16 cellular contexts compared by ENCODE assay signal in the genomic region with DNA sequence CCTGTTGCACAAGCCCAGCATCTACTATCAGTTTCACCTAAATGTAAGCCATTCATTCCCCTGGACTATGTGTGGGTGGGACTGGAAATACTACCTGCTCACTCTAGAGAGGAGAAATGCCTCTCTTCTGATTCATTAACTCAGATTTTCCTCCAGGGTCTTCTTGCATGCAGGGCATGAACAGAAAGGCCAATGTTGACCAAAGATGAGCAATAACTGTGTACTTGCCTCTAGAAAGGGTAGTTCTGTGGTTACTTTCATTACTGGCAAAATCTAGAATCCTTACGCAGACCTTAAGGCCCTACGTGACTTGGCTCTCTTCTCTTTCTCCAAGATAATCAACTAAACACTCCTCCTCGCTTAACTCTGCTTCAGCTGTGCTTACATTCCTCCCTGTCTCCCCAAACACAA.
DNase-seq lines count a peak whose midpoint lies in the region; ATAC-seq, FAIRE-seq and TF ChIP-seq lines count a peak whose summit lies in the region.
"Had no signal": no experiment of that assay in that cellular context is flagged by ENCODE, and none has a peak within 500 bp of the region (broad histone marks: within the 10 kb centered on the region; RNA-seq: fewer than 3 reads in every experiment).

No MANE protein-coding gene starts in this region.

- intact Hi-C loops in PC-3 (cut with micrococcal nuclease) = no loop called here

- DNase-seq in A549 (ENCODE audit: low read depth in 1 of 2, low spot score in 1 of 2) (peak in 1 of 2 experiments; percentile 13), GM23248 (peak; percentile 20), PC-3 (peak; percentile 82), fibroblast of peridontal ligament (ENCODE audit: extremely low read depth) (peak; percentile 55), T-helper 1 cell (no peak), HT-29 (ENCODE audit: low spot score) (no peak), NCI-H146 (lab: John Stamatoyannopoulos, UW) (no peak), NCI-H1092 treated with DMSO at 0.1 percent for 48 hours (lab: John Stamatoyannopoulos, UW) (no peak)
- DNase-seq: Calu3; effector memory CD8-positive, alpha-beta T cell; hypothalamus; mesendoderm; NCI-H524 treated with DMSO at 0.1 percent for 48 hours; uterus had no signal

- H2AFZ ChIP-seq in GM23248 (no peak overlapping the region), PC-3 (ENCODE audit: low read length) (no peak overlapping the region)
- H2AFZ ChIP-seq: parathyroid adenoma had no signal

- H4K20me1 ChIP-seq in GM23248 (ENCODE audit: insufficient read depth) (no peaks in the 10 kb centered on the region), PC-3 (ENCODE audit: low read length) (no peaks in the 10 kb centered on the region)

- peak overlapping the region; percentile 46; the same call in 2 of the 3 replicates for H3K4me2 ChIP-seq in A549
- no peak overlapping the region for H3K4me2 ChIP-seq in GM23248 (ENCODE audit: unreplicated experiment)
- peak overlapping the region; percentile 10; the same call in 1 of the 2 replicates for H3K4me2 ChIP-seq in PC-3 (ENCODE audit: low read length)

- H3K27ac ChIP-seq in A549 (peak overlapping the region; percentile 44 to 69; a peak in 4 of 6 replicates), GM23248 (no peak overlapping the region), PC-3 (ENCODE audit: low read length) (peak overlapping the region; percentile 86)
- H3K27ac ChIP-seq: parathyroid adenoma, SJSA1 had no signal

- POLR2A ChIA-PET in A549 (lab: Yijun Ruan, JAX) = no interaction called here
- POLR2A ChIA-PET in PC-3 (lab: Charles Lee; ENCODE audit: unreplicated experiment) = no interaction called here

- CTCF ChIA-PET in A549 (lab: Yijun Ruan, JAX) (interaction anchor here (1.0 to 1.7 kb wide), 3 partner anchors 31 to 380 kb away, joined by 3 to 6 read pairs (median 5); no protein-coding TSS in a partner anchor), PC-3 (lab: Charles Lee) (no interaction called here)

- BruUV-seq in PC-3 (replicated peaks; lab: Mats Ljungman, UMichigan) = no TSS peak

- H3K9me3 ChIP-seq in A549 = no peaks in the 10 kb centered on the region
- H3K9me3 ChIP-seq in GM23248 (ENCODE audit: low read depth) = no peaks in the 10 kb centered on the region
- no peaks in the 10 kb centered on the region for H3K9me3 ChIP-seq in PC-3 (ENCODE audit: low read length)
- H3K9me3 ChIP-seq: SJSA1, uterus had no signal

- no peak for FAIRE-seq in A549 (lab: Jason Lieb, UNC)

- ATAC-seq in A549 (peak; percentile 24 to 61; a peak in 2 of 6 replicates), PC-3 (peak; percentile 93)
- ATAC-seq: effector memory CD8-positive, alpha-beta T cell had no signal

- H3K27me3 ChIP-seq in GM23248 (replicated peaks; ENCODE audit: insufficient read depth) (no peaks in the 10 kb centered on the region), PC-3 (ENCODE audit: low read length) (no peaks in the 10 kb centered on the region)
- H3K27me3 ChIP-seq: SJSA1, uterus had no signal

- TF ChIP-seq CTCF in A549 (IDR thresholded peaks at IDR 0.05) (no peak), PC-3 (conservative IDR thresholded peaks at IDR 0.05; ENCODE audit: low read depth, low read length) (no peak)

- H3K4me1 ChIP-seq in A549 (peaks cover 32% of the 10 kb centered on the region), GM23248 (ENCODE audit: insufficient read depth) (peaks cover 15% of the 10 kb centered on the region), PC-3 (ENCODE audit: insufficient read depth, low read length) (peaks cover 22% of the 10 kb centered on the region)
- H3K4me1 ChIP-seq: parathyroid adenoma had no signal

- in situ Hi-C loops in GM23248 (cut with MboI) = no loop called here

- no peak for TF ChIP-seq RAD21 in A549 (conservative IDR thresholded peaks at IDR 0.05 in 1 of 2, IDR thresholded peaks at IDR 0.05 in 1 of 2)

- H3K9ac ChIP-seq in GM23248 (no peak overlapping the region), PC-3 (ENCODE audit: low read length) (peak overlapping the region; percentile 14; the same call in 1 of the 2 replicates)
- H3K9ac ChIP-seq: parathyroid adenoma had no signal

- H3K4me3 ChIP-seq in A549 (no peak overlapping the region), GM23248 (no peak overlapping the region), PC-3 (ENCODE audit: low read length) (no peak overlapping the region)
- H3K4me3 ChIP-seq: SJSA1, uterus had no signal

- 71% methylated on average over 3 of the region's 3 CpGs for WGBS in A549 (ENCODE audit: missing lambda C conversion rate)
- WGBS in GM23248 (ENCODE audit: low coverage in 1 of 2, low lambda C conversion rate in 2 of 2, missing lambda C conversion rate in 2 of 2), 2 experiments = 92 to 100% methylated on average over 3 of the region's 3 CpGs

- no peak for TF ChIP-seq EP300 in A549 (IDR thresholded peaks at IDR 0.05)

- H3K79me2 ChIP-seq in GM23248 (ENCODE audit: insufficient read depth) = peaks cover 31% of the 10 kb centered on the region
- H3K79me2 ChIP-seq in PC-3 (ENCODE audit: low read length) = no peaks in the 10 kb centered on the region
- H3K79me2 ChIP-seq: parathyroid adenoma had no signal

- H3K36me3 ChIP-seq in GM23248 (ENCODE audit: low read depth) (0 out of 2 replicates have a peak, but pooled peaks cover 6% of the 10 kb centered on the region), PC-3 (ENCODE audit: low read depth, low read length) (no peaks in the 10 kb centered on the region)
- H3K36me3 ChIP-seq: uterus had no signal

- H3F3A ChIP-seq in GM23248 (ENCODE audit: insufficient read depth) (peaks cover 5% of the 10 kb centered on the region; the same call in 1 of the 2 replicates), PC-3 (ENCODE audit: low read length, unreplicated experiment) (no peaks in the 10 kb centered on the region)

- no peak for TF ChIP-seq POLR2A in A549 (IDR thresholded peaks at IDR 0.05; ENCODE audit: low read length)

- H3K9me2 ChIP-seq in GM23248 (ENCODE audit: insufficient read depth) = no peaks in the 10 kb centered on the region
- no peaks in the 10 kb centered on the region for H3K9me2 ChIP-seq in PC-3 (replicated peaks; ENCODE audit: low read length)

TF ChIP-seq in A549, 52 proteins besides CTCF, POLR2A, EP300 and RAD21:
- TF ChIP-seq MAZ (IDR thresholded peaks at IDR 0.05; ENCODE audit: borderline replicate concordance, low read depth, low read length) (no peak), ESRRA (IDR thresholded peaks at IDR 0.05; ENCODE audit: borderline replicate concordance, low read length) (no peak), MYC (IDR thresholded peaks at IDR 0.05; ENCODE audit: borderline replicate concordance, low read length) (no peak), EHF (CRISPR knock-in tag; IDR thresholded peaks at IDR 0.05) (no peak), GATA3 (IDR thresholded peaks at IDR 0.05; ENCODE audit: borderline replicate concordance) (no peak), NFE2L2 (conservative IDR thresholded peaks at IDR 0.05; ENCODE audit: low read length) (no peak)
- TF ChIP-seq, protein P1, sequence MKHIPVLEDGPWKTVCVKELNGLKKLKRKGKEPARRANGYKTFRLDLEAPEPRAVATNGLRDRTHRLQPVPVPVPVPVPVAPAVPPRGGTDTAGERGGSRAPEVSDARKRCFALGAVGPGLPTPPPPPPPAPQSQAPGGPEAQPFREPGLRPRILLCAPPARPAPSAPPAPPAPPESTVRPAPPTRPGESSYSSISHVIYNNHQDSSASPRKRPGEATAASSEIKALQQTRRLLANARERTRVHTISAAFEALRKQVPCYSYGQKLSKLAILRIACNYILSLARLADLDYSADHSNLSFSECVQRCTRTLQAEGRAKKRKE (CRISPR knock-in tag; IDR thresholded peaks at IDR 0.05; ENCODE audit: low read depth) = no peak
- TF ChIP-seq, protein P2, sequence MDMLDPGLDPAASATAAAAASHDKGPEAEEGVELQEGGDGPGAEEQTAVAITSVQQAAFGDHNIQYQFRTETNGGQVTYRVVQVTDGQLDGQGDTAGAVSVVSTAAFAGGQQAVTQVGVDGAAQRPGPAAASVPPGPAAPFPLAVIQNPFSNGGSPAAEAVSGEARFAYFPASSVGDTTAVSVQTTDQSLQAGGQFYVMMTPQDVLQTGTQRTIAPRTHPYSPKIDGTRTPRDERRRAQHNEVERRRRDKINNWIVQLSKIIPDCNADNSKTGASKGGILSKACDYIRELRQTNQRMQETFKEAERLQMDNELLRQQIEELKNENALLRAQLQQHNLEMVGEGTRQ (IDR thresholded peaks at IDR 0.05) = no peak
TF ChIP-seq in A549: peak in this region for 0.

Comparison
In these comparisons a context has a peak if more than half of its experiments do, and no peak if none do; other contexts are left out.
1. DNase-seq: peak in GM23248 (single experiment), PC-3 (single experiment) and fibroblast of peridontal ligament (single experiment); none in T-helper 1 cell (0 of 5), HT-29 (single experiment), NCI-H146 (single experiment) and NCI-H1092 treated with DMSO at 0.1 percent for 48 hours (single experiment).